16 cellular contexts compared by ENCODE assay signal in genomic region chr1:24779689-24780464, GRCh38. TPM values are rescaled to one million over a fixed set of nuclear protein-coding genes. Genes with fewer than 3 reads are reported as not detected.
DNase-seq lines count a peak whose midpoint lies in the region; ATAC-seq and TF ChIP-seq lines count a peak whose summit lies in the region.
"Had no signal": no experiment of that assay in that cellular context is flagged by ENCODE, and none has a peak within 500 bp of the region (broad histone marks: within the 10 kb centered on the region; RNA-seq: fewer than 3 reads in every experiment).

No MANE protein-coding gene starts in this region.

- no peaks in the 10 kb centered on the region for H3K9me3 ChIP-seq in DND-41 (ENCODE audit: insufficient read depth, low read length, severe bottlenecking)
- H3K9me3 ChIP-seq in OCI-LY1 (ENCODE audit: low read length): no peaks in the 10 kb centered on the region
- H3K9me3 ChIP-seq in lower lobe of right lung: no peaks in the 10 kb centered on the region
- no peaks in the 10 kb centered on the region for H3K9me3 ChIP-seq in CD8-positive, alpha-beta memory T cell (ENCODE audit: low read length)
- H3K9me3 ChIP-seq: gastroesophageal sphincter had no signal

- H3K36me3 ChIP-seq in DND-41 (ENCODE audit: insufficient read depth, low read length) (no peaks in the 10 kb centered on the region), OCI-LY1 (ENCODE audit: insufficient read depth, low read length) (0 out of 2 replicates have a peak, but pooled peaks cover 7% of the 10 kb centered on the region), lower lobe of right lung (no peaks in the 10 kb centered on the region)
- H3K36me3 ChIP-seq in CD8-positive, alpha-beta memory T cell (ENCODE audit: insufficient read depth, low read length): no peaks in the 10 kb centered on the region
- H3K36me3 ChIP-seq: gastroesophageal sphincter had no signal

- no peak overlapping the region for H3K27ac Mint-ChIP-seq in CD8-positive, alpha-beta memory T cell
- no peak overlapping the region for H3K27ac Mint-ChIP-seq in stimulated activated effector memory CD8-positive, alpha-beta T cell treated with anti-CD3 and anti-CD28 coated beads, Interleukin-12 subunit alpha, Interleukin-12 subunit beta, amount 100 ng/mL, for 72 hours
- H3K27ac Mint-ChIP-seq: activated CD4-positive, alpha-beta memory T cell treated with anti-CD3 and anti-CD28 coated beads, Interleukin-2, amount 10 ng/mL, durations not matched to agents 7 days and 5 days; endodermal cell had no signal

- peaks cover 0 to 9% of the 10 kb centered on the region in 2 donors for H3K27me3 Mint-ChIP-seq in CD8-positive, alpha-beta memory T cell
- H3K27me3 Mint-ChIP-seq: activated CD4-positive, alpha-beta memory T cell treated with anti-CD3 and anti-CD28 coated beads, Interleukin-2, amount 10 ng/mL, durations not matched to agents 7 days and 5 days had no signal

- H3F3A ChIP-seq in OCI-LY1 (ENCODE audit: insufficient read depth, low read length): no peaks in the 10 kb centered on the region

- CTCF ChIA-PET in CD8-positive, alpha-beta memory T cell (lab: Charles Lee): interaction anchor here (1.2 kb wide), 1 partner anchor 30 kb away, joined by 3 read pairs; no protein-coding TSS in a partner anchor

- no peak overlapping the region for H3K27ac ChIP-seq in DND-41 (ENCODE audit: low read length)
- H3K27ac ChIP-seq in OCI-LY1 (ENCODE audit: low read depth, low read length, poor library complexity, severe bottlenecking): peak overlapping the region; percentile 2
- H3K27ac ChIP-seq in lower lobe of right lung: no peak overlapping the region
- H3K27ac ChIP-seq in CD8-positive, alpha-beta memory T cell (ENCODE audit: low read depth, low read length): no peak overlapping the region

- peaks cover 33% of the 10 kb centered on the region; the same call in 1 of the 2 replicates for H4K20me1 ChIP-seq in DND-41 (ENCODE audit: insufficient read depth, low read length)
- no peaks in the 10 kb centered on the region for H4K20me1 ChIP-seq in OCI-LY1 (ENCODE audit: insufficient read depth, low read length)

- POLR2A ChIA-PET in CD8-positive, alpha-beta memory T cell (lab: Charles Lee): no interaction called here

- H3K27me3 ChIP-seq in DND-41 (ENCODE audit: insufficient read depth, low read length, poor library complexity): no peaks in the 10 kb centered on the region
- no peaks in the 10 kb centered on the region for H3K27me3 ChIP-seq in OCI-LY1 (ENCODE audit: insufficient read depth, low read length)
- H3K27me3 ChIP-seq in lower lobe of right lung (ENCODE audit: low read depth): no peaks in the 10 kb centered on the region
- no peaks in the 10 kb centered on the region for H3K27me3 ChIP-seq in CD8-positive, alpha-beta memory T cell (ENCODE audit: insufficient read depth, low read length, poor library complexity, severe bottlenecking)
- H3K27me3 ChIP-seq: gastroesophageal sphincter had no signal

- no peaks in the 10 kb centered on the region for H3K9me3 Mint-ChIP-seq in CD8-positive, alpha-beta memory T cell
- no peaks in the 10 kb centered on the region for H3K9me3 Mint-ChIP-seq in stimulated activated effector memory CD8-positive, alpha-beta T cell treated with anti-CD3 and anti-CD28 coated beads, Interleukin-12 subunit alpha, Interleukin-12 subunit beta, amount 100 ng/mL, for 72 hours
- H3K9me3 Mint-ChIP-seq: activated CD4-positive, alpha-beta memory T cell treated with anti-CD3 and anti-CD28 coated beads, Interleukin-2, amount 10 ng/mL, durations not matched to agents 7 days and 5 days; endodermal cell; nephron had no signal

- H3K4me2 ChIP-seq in DND-41 (ENCODE audit: insufficient read depth, low read length) (no peak overlapping the region), OCI-LY1 (ENCODE audit: low read length) (no peak overlapping the region)

- peak; percentile 9 for TF ChIP-seq CTCF in DND-41 (IDR thresholded peaks at IDR 0.05; ENCODE audit: borderline replicate concordance, extremely low read depth, low read length, poor library complexity, severe bottlenecking)
- peak; percentile 25; the same call in 1 of the 2 replicates for TF ChIP-seq CTCF in OCI-LY1 (IDR thresholded peaks at IDR 0.05; ENCODE audit: low read length)
- TF ChIP-seq CTCF in lower lobe of right lung (IDR thresholded peaks at IDR 0.05): no peak

- H2AFZ ChIP-seq in DND-41 (ENCODE audit: low read depth, low read length) (no peak overlapping the region), OCI-LY1 (ENCODE audit: low read length) (no peak overlapping the region)

- H3K4me3 ChIP-seq in DND-41 (ENCODE audit: low read depth in 1 of 2, low read length in 2 of 2) (no peak overlapping the region), OCI-LY1 (ENCODE audit: low read depth, low read length, poor library complexity, severe bottlenecking) (no peak overlapping the region), lower lobe of right lung (no peak overlapping the region)
- no peak overlapping the region for H3K4me3 ChIP-seq in CD8-positive, alpha-beta memory T cell (ENCODE audit: low read length)
- H3K4me3 ChIP-seq: gastroesophageal sphincter had no signal

- ATAC-seq in DND-41 (ENCODE audit: insufficient read depth, low read depth) (no peak), lower lobe of right lung (peak; percentile 52 to 74), GM21576 (IDR thresholded peaks at IDR 0.05; ENCODE audit: unreplicated experiment) (no peak)
- ATAC-seq in stimulated activated effector memory CD8-positive, alpha-beta T cell treated with anti-CD3 and anti-CD28 coated beads, Interleukin-12 subunit alpha, Interleukin-12 subunit beta, amount 100 ng/mL, for 72 hours: no peak
- ATAC-seq: gastroesophageal sphincter had no signal

- peaks cover 86% of the 10 kb centered on the region for H3K79me2 ChIP-seq in DND-41 (ENCODE audit: insufficient read depth, low read length)
- H3K79me2 ChIP-seq in OCI-LY1 (ENCODE audit: insufficient read depth, low read length): peaks cover 95% of the 10 kb centered on the region

- H3K9me2 ChIP-seq in OCI-LY1 (ENCODE audit: low read depth, low read length): no peaks in the 10 kb centered on the region

- H3K36me3 Mint-ChIP-seq in CD8-positive, alpha-beta memory T cell: no peaks in the 10 kb centered on the region
- no peaks in the 10 kb centered on the region for H3K36me3 Mint-ChIP-seq in stimulated activated effector memory CD8-positive, alpha-beta T cell treated with anti-CD3 and anti-CD28 coated beads, Interleukin-12 subunit alpha, Interleukin-12 subunit beta, amount 100 ng/mL, for 72 hours

- no peak overlapping the region for H3K4me3 Mint-ChIP-seq in CD8-positive, alpha-beta memory T cell
- no peak overlapping the region for H3K4me3 Mint-ChIP-seq in stimulated activated effector memory CD8-positive, alpha-beta T cell treated with anti-CD3 and anti-CD28 coated beads, Interleukin-12 subunit alpha, Interleukin-12 subunit beta, amount 100 ng/mL, for 72 hours
- H3K4me3 Mint-ChIP-seq: activated CD4-positive, alpha-beta memory T cell treated with anti-CD3 and anti-CD28 coated beads, Interleukin-2, amount 10 ng/mL, durations not matched to agents 7 days and 5 days; endodermal cell; nephron had no signal

- H3K4me1 ChIP-seq in DND-41 (ENCODE audit: insufficient read depth, low read length): no peaks in the 10 kb centered on the region
- peaks cover 59% of the 10 kb centered on the region for H3K4me1 ChIP-seq in OCI-LY1 (ENCODE audit: insufficient read depth, low read length, severe bottlenecking)
- peaks cover 23% of the 10 kb centered on the region for H3K4me1 ChIP-seq in lower lobe of right lung
- no peaks in the 10 kb centered on the region for H3K4me1 ChIP-seq in CD8-positive, alpha-beta memory T cell (ENCODE audit: insufficient read depth, low read length)

- DNase-seq in DND-41 (no peak), dermis blood vessel endothelial cell (peak; percentile 33), lower lobe of right lung (no peak)
- DNase-seq in CD8-positive, alpha-beta memory T cell: no peak
- DNase-seq in stimulated activated CD4-positive, alpha-beta T cell treated with anti-CD3 and anti-CD28 coated beads, Interleukin-4, amount 100 ng/mL, for 24 hours: no peak
- no peak for DNase-seq in stimulated activated effector memory CD8-positive, alpha-beta T cell treated with anti-CD3 and anti-CD28 coated beads, Interleukin-12 subunit alpha, Interleukin-12 subunit beta, amount 100 ng/mL, for 72 hours (ENCODE audit: low spot score in 2 of 2)
- DNase-seq: activated CD4-positive, alpha-beta memory T cell treated with anti-CD3 and anti-CD28 coated beads, Interleukin-2, amount 10 ng/mL, durations not matched to agents 7 days and 5 days; endodermal cell; mammary epithelial cell; NCI-H2081; NCI-H510A treated with DMSO at 0.1 percent for 48 hours; retina had no signal

- intact Hi-C loops in lower lobe of right lung (cut with DNase I): no loop called here

- H3K4me1 Mint-ChIP-seq in CD8-positive, alpha-beta memory T cell: no peaks in the 10 kb centered on the region
- no peaks in the 10 kb centered on the region for H3K4me1 Mint-ChIP-seq in stimulated activated effector memory CD8-positive, alpha-beta T cell treated with anti-CD3 and anti-CD28 coated beads, Interleukin-12 subunit alpha, Interleukin-12 subunit beta, amount 100 ng/mL, for 72 hours
- H3K4me1 Mint-ChIP-seq: activated CD4-positive, alpha-beta memory T cell treated with anti-CD3 and anti-CD28 coated beads, Interleukin-2, amount 10 ng/mL, durations not matched to agents 7 days and 5 days had no signal

- no peak overlapping the region for H3K9ac ChIP-seq in DND-41 (ENCODE audit: low read depth, low read length)
- no peak overlapping the region for H3K9ac ChIP-seq in OCI-LY1 (ENCODE audit: low read length)

RNA-seq across cellular contexts. Expression of gene CLIC4, which starts 34.6 kb away (rescaled TPM):
- total RNA-seq in dermis blood vessel endothelial cell (262 and 338 TPM in 2 replicates), lower lobe of right lung (169 TPM)
- total RNA-seq in CD8-positive, alpha-beta memory T cell: 10 to 100 TPM; 12.8 to 13.2 TPM
- polyA plus RNA-seq in CD8-positive, alpha-beta memory T cell: 0.18 TPM

Comparison
In these comparisons a context has a peak if more than half of its experiments do, and no peak if none do; other contexts are left out.
1. ATAC-seq: peak in lower lobe of right lung (2 of 2); none in DND-41 (single experiment), GM21576 (single experiment) and stimulated activated effector memory CD8-positive, alpha-beta T cell treated with anti-CD3 and anti-CD28 coated beads, Interleukin-12 subunit alpha, Interleukin-12 subunit beta, amount 100 ng/mL, for 72 hours (single experiment).
2. RNA of gene CLIC4, which starts 34.6 kb away (total RNA-seq): 262 to 338 TPM in dermis blood vessel endothelial cell and 169 TPM in lower lobe of right lung (single experiment); 12.8 to 13.2 TPM in CD8-positive, alpha-beta memory T cell; every median in the first group is over 10 times any median in the second.